8 cellular contexts compared by ENCODE assay signal in the genomic region with DNA sequence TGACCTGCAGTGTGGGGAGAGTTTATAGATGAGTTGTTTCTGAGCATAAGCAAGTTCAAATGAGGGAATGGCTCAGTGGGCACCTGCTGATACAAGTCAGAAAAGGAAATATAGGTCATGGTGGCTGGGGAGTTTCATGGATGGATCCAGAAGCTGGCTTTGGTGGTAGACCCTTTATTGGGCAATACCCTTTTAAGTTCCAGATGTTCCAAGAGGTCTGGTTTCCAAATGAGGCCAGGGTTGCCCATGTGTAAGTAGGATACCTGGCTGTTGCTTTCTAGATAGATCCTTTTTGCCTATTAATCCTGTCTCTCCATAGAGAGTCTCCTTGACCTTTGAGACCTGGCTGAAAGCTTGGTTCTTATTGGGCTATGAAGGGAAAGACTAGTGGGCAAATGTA. TPM values are rescaled to one million over a fixed set of nuclear protein-coding genes. Genes with fewer than 3 reads are reported as not detected.
A peak's percentile ranks its signal among the peaks of the same experiment; 100 is the strongest.
DNase-seq lines count a peak whose midpoint lies in the region; ATAC-seq and TF ChIP-seq lines count a peak whose summit lies in the region.

No MANE protein-coding gene starts in this region.

- no peaks in the 10 kb centered on the region for H3K27me3 ChIP-seq in rectal smooth muscle tissue (ENCODE audit: control insufficient read depth, insufficient read depth, low read length)
- H3K27me3 ChIP-seq in GM23338 (ENCODE audit: insufficient read depth) = peaks cover 19% of the 10 kb centered on the region

- H4K20me1 ChIP-seq in OCI-LY7 (ENCODE audit: insufficient read depth, low read length) (no peaks in the 10 kb centered on the region), GM23338 (replicated peaks; ENCODE audit: insufficient read depth) (peaks cover 12% of the 10 kb centered on the region)

- no peak for ATAC-seq in GM23338

- H3K36me3 ChIP-seq in OCI-LY7 (ENCODE audit: insufficient read depth, low read length) (no peaks in the 10 kb centered on the region; the same call in 1 of the 2 replicates), rectal smooth muscle tissue (ENCODE audit: control insufficient read depth, insufficient read depth, low read length) (no peaks in the 10 kb centered on the region), GM23338 (ENCODE audit: insufficient read depth) (no peaks in the 10 kb centered on the region)

- no peak overlapping the region for H3K27ac Mint-ChIP-seq in endothelial cell (ENCODE audit: unreplicated experiment)
- H3K27ac Mint-ChIP-seq in GM23338 = no peak overlapping the region

- intact Hi-C loops in OCI-LY7 (cut with micrococcal nuclease; ENCODE audit: unreplicated experiment) = loop anchor here (10.0 kb wide), 1 partner anchor 127 kb away; no protein-coding TSS in a partner anchor

- H3K9me3 Mint-ChIP-seq in endothelial cell (ENCODE audit: unreplicated experiment) (peaks cover 4% of the 10 kb centered on the region), GM23338 (no peaks in the 10 kb centered on the region)

- peak overlapping the region; percentile 62 for H3K27ac ChIP-seq in OCI-LY7 (ENCODE audit: low read depth, low read length, poor library complexity, severe bottlenecking)
- no peak overlapping the region for H3K27ac ChIP-seq in rectal smooth muscle tissue (ENCODE audit: low read depth, low read length)
- no peak overlapping the region for H3K27ac ChIP-seq in GM23338 (ENCODE audit: low read depth)
- H3K27ac ChIP-seq in RWPE1 = no peak overlapping the region

- DNase-seq in OCI-LY7 (ENCODE audit: low spot score) (no peak), endothelial cell (ENCODE audit: low spot score) (no peak), T-helper 9 cell (no peak), GM23338 (ENCODE audit: low spot score) (no peak), RWPE1 (ENCODE audit: low spot score) (no peak)
- DNase-seq in activated CD4-positive, CD25-positive, alpha-beta regulatory T cell (lab: John Stamatoyannopoulos, UW) = no peak

- H3K4me3 Mint-ChIP-seq in endothelial cell (ENCODE audit: unreplicated experiment) (peak overlapping the region; percentile 50), GM23338 (no peak overlapping the region)

- H3K4me1 ChIP-seq in OCI-LY7 (ENCODE audit: insufficient read depth, low read length, poor library complexity, severe bottlenecking) (peaks cover 82% of the 10 kb centered on the region), rectal smooth muscle tissue (ENCODE audit: control insufficient read depth, insufficient read depth, low read length) (peaks cover 27% of the 10 kb centered on the region), GM23338 (ENCODE audit: insufficient read depth) (peaks cover 48% of the 10 kb centered on the region)

- H3K9me3 ChIP-seq in OCI-LY7 (ENCODE audit: low read length) = no peaks in the 10 kb centered on the region

- H3K4me3 ChIP-seq in GM08714 (ENCODE audit: low read length) (peak overlapping the region; percentile 93), OCI-LY7 (ENCODE audit: low read depth, low read length, poor library complexity, severe bottlenecking) (peak overlapping the region; percentile 81), rectal smooth muscle tissue (ENCODE audit: low read length) (peak overlapping the region; percentile 85), GM23338 (no peak overlapping the region)

- H3K4me2 ChIP-seq in OCI-LY7 (ENCODE audit: low read length) = peak overlapping the region; percentile 96
- no peak overlapping the region for H3K4me2 ChIP-seq in GM23338

- POLR2A ChIA-PET in OCI-LY7 (lab: Charles Lee) = interaction anchor here (0.7 to 2.6 kb wide), 6 partner anchors 11 to 90 kb away, joined by 3 to 9 read pairs (median 4); no protein-coding TSS in a partner anchor
- POLR2A ChIA-PET in RWPE1 (lab: Yijun Ruan, JAX; ENCODE audit: low non-redundant PET) = no interaction called here

- H3K27me3 Mint-ChIP-seq in endothelial cell (ENCODE audit: unreplicated experiment) (peaks cover 8% of the 10 kb centered on the region), GM23338 (ENCODE audit: insufficient read depth, low read depth, poor library complexity) (peaks cover 16% of the 10 kb centered on the region)

- BruUV-seq in OCI-LY7 (replicated peaks; lab: Mats Ljungman, UMichigan) = no TSS peak

- CTCF ChIA-PET in OCI-LY7 (lab: Charles Lee; ENCODE audit: unreplicated experiment) = interaction anchor here (0.5 to 1.2 kb wide), 3 partner anchors 17 to 44 kb away, joined by 3 to 13 read pairs (median 3); partner anchors contain the start of gene RHOG
- CTCF ChIA-PET in RWPE1 (lab: Yijun Ruan, JAX) = interaction anchor here (0.7 to 1.1 kb wide), 2 partner anchors 215 to 356 kb away, joined by 3 read pairs; no protein-coding TSS in a partner anchor

- no peak overlapping the region for H3K9ac ChIP-seq in rectal smooth muscle tissue (ENCODE audit: low read length)

- TF ChIP-seq CTCF in OCI-LY7 (conservative IDR thresholded peaks at IDR 0.05; ENCODE audit: low read length) (no peak), endothelial cell (IDR thresholded peaks at IDR 0.05; ENCODE audit: unreplicated experiment) (no peak), GM23338 (conservative IDR thresholded peaks at IDR 0.05; ENCODE audit: low read depth in 2 of 2) (no peak), RWPE1 (conservative IDR thresholded peaks at IDR 0.05; ENCODE audit: low read depth) (no peak)

- H3K36me3 Mint-ChIP-seq in endothelial cell (ENCODE audit: low read depth, unreplicated experiment) (peaks cover 4% of the 10 kb centered on the region), GM23338 (ENCODE audit: low read depth) (no peaks in the 10 kb centered on the region; the same call in 2 of the 3 replicates)

- peaks cover 5% of the 10 kb centered on the region; the same call in 1 of the 2 replicates for H3F3A ChIP-seq in GM23338 (replicated peaks; ENCODE audit: low read depth)

- peaks cover 69% of the 10 kb centered on the region for H3K79me2 ChIP-seq in OCI-LY7 (ENCODE audit: insufficient read depth, low read depth, low read length)
- H3K79me2 ChIP-seq in GM23338 (replicated peaks; ENCODE audit: insufficient read depth) = 0 out of 2 replicates have a peak, but pooled peaks cover 4% of the 10 kb centered on the region

- H3K4me1 Mint-ChIP-seq in endothelial cell (ENCODE audit: unreplicated experiment) (peaks cover 47% of the 10 kb centered on the region), GM23338 (peaks cover 59% of the 10 kb centered on the region)

- H2AFZ ChIP-seq in OCI-LY7 (ENCODE audit: low read length) = no peak overlapping the region
- no peak overlapping the region for H2AFZ ChIP-seq in GM23338

- H3K9me2 ChIP-seq in OCI-LY7 (ENCODE audit: insufficient read depth, low read length) (no peaks in the 10 kb centered on the region), GM23338 (ENCODE audit: insufficient read depth) (no peaks in the 10 kb centered on the region)

TF ChIP-seq in GM23338, 12 proteins besides CTCF, POLR2A, EP300 and RAD21 (continues in another document):
- TF ChIP-seq ETS1 (IDR thresholded peaks at IDR 0.05) (no peak), ZNF114 (CRISPR knock-in tag; IDR thresholded peaks at IDR 0.05) (no peak), CREB1 (CRISPR knock-in tag; IDR thresholded peaks at IDR 0.05; ENCODE audit: low read depth) (no peak), STAT1 (IDR thresholded peaks at IDR 0.05; ENCODE audit: unreplicated experiment) (no peak)

RNA-seq across cellular contexts. Expression of gene STIM1, which starts 2.2 kb away (rescaled TPM):
- total RNA-seq in OCI-LY7 (2014; rRNA removed; shearing (Covaris generic)) = 20.9 and 21.0 TPM in 2 replicates
- total RNA-seq in OCI-LY7 (2022) (49.1 and 55.4 TPM in 2 replicates), endothelial cell (ENCODE audit: unreplicated experiment) (35.9 TPM)
- 9.3 and 14.0 TPM in 2 replicates for total RNA-seq in GM23338 (2014; rRNA removed; shearing (Covaris generic))
- 3.5 and 3.9 TPM in 2 replicates for polyA plus RNA-seq in GM23338 (2016; fragmentation: Nextera tagmentation; extraction: Ambion mirVana)

RNA-seq across cellular contexts. Expression of gene RHOG, which starts 16.9 kb away (rescaled TPM):
- total RNA-seq in OCI-LY7 (2014; rRNA removed; shearing (Covaris generic)) = 20.9 and 26.2 TPM in 2 replicates
- total RNA-seq in OCI-LY7 (2022) (54.8 and 57.8 TPM in 2 replicates), endothelial cell (ENCODE audit: unreplicated experiment) (76.5 TPM)
- 38.6 and 39.5 TPM in 2 replicates for total RNA-seq in GM23338 (2014; rRNA removed; shearing (Covaris generic))
- polyA plus RNA-seq in GM23338 (2016; fragmentation: Nextera tagmentation; extraction: Ambion mirVana) = 23.2 and 26.3 TPM in 2 replicates

RNA-seq across cellular contexts. Expression of gene PGAP2, which starts 49.3 kb away (rescaled TPM):
- 15.1 and 23.9 TPM in 2 replicates for total RNA-seq in OCI-LY7 (2014; rRNA removed; shearing (Covaris generic))
- total RNA-seq in OCI-LY7 (2022) (44.0 and 47.9 TPM in 2 replicates), endothelial cell (ENCODE audit: unreplicated experiment) (22.7 TPM)
- 43.2 TPM in 2 replicates for total RNA-seq in GM23338 (2014; rRNA removed; shearing (Covaris generic))
- 37.8 and 39.3 TPM in 2 replicates for polyA plus RNA-seq in GM23338 (2016; fragmentation: Nextera tagmentation; extraction: Ambion mirVana)
